In the genomic region with DNA sequence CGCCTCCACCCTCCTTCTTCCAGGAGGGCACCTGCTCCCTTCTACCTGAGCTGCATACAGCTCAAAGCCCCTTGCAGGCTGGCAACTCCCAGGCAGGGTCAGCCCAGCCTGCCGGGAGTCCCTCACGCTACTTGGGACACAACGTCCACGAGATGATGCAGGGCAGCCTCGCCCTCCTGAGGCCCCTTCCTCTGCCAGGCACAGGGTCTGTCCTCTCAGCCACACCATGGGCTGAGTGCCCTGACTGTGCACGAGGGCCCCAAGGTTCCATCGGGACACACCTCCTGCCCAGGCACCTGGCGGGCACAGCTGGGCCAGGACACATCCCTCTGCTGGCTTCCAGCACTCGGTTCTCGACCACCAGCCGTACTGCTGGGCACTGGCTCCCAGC, we compare ENCODE assay signal across 26 cellular contexts.
"Had no signal": no experiment of that assay in that cellular context is flagged by ENCODE, and none has a peak within 500 bp of the region (broad histone marks: within the 10 kb centered on the region; RNA-seq: fewer than 3 reads in every experiment).

No MANE protein-coding gene starts in this region.

- DNase-seq: activated CD4-positive, alpha-beta T cell treated with anti-CD3 and anti-CD28 coated beads for 36 hours; activated CD4-positive, CD25-positive, alpha-beta regulatory T cell; activated CD8-positive, alpha-beta T cell treated with anti-CD3 and anti-CD28 coated beads, Interleukin-2, amount 10 ng/mL, durations not matched to agents 7 days and 5 days; activated effector memory CD4-positive, alpha-beta T cell treated with anti-CD3 and anti-CD28 coated beads, Interleukin-2, amount 50 U/mL, for 16 hours; activated naive CD4-positive, alpha-beta T cell treated with anti-CD3 and anti-CD28 coated beads for 36 hours; activated naive CD8-positive, alpha-beta T cell treated with anti-CD3 and anti-CD28 coated beads for 36 hours; activated T-cell treated with anti-CD3 and anti-CD28 coated beads for 4 hours; adrenal gland; aorta; body of pancreas; effector CD4-positive, alpha-beta T cell; foreskin keratinocyte; left ventricle myocardium inferior; mucosa of descending colon; stimulated activated CD4-positive, alpha-beta T cell treated with anti-CD3 and anti-CD28 coated beads, Interleukin-15, amount 100 ng/mL, for 24 hours; stimulated activated CD4-positive, alpha-beta T cell treated with anti-CD3 and anti-CD28 coated beads, Interleukin-2, amount 100 ng/mL, for 24 hours; stimulated activated naive CD4-positive, alpha-beta T cell treated with Interleukin-2 at 50 U/mL for 16 hours; T-helper 1 cell had no signal

- H3K4me3 Mint-ChIP-seq: activated CD4-positive, alpha-beta T cell treated with anti-CD3 and anti-CD28 coated beads for 36 hours; activated CD8-positive, alpha-beta T cell treated with anti-CD3 and anti-CD28 coated beads, Interleukin-2, amount 10 ng/mL, durations not matched to agents 7 days and 5 days; activated naive CD4-positive, alpha-beta T cell treated with anti-CD3 and anti-CD28 coated beads for 36 hours; activated naive CD8-positive, alpha-beta T cell treated with anti-CD3 and anti-CD28 coated beads for 36 hours; activated T-helper 1 cell treated with anti-CD3 and anti-CD28 coated beads, Interleukin-12 subunit alpha, Interleukin-12 subunit beta, Interleukin-2, Interleukin-4 antibody, amounts not matched to agents 30 ng/mL and 10 ng/mL and 1 ng/mL, durations not matched to agents 14 hours and 24 hours and 36 hours; dendritic cell treated with granulocyte-macrophage colony-stimulating factor and Interleukin-4, amounts not matched to agents 40 ng/mL and 50 ng/mL, for 4 days; natural killer cell treated with Interleukin-12 subunit alpha and Interleukin-12 subunit beta and Interleukin-15 and Interleukin-18, amount 100 ng/mL, for 72 hours; T-helper 2 cell treated with Interferon-gamma antibody and Interleukin-4, amounts not matched to agents 5 μg/mL and 100 μg/mL, for 36 hours had no signal

- H3K27me3 Mint-ChIP-seq: natural killer cell treated with Interleukin-12 subunit alpha and Interleukin-12 subunit beta and Interleukin-15 and Interleukin-18, amount 100 ng/mL, for 72 hours had no signal

- H3K27ac ChIP-seq: adrenal gland, body of pancreas, cardiac muscle cell, esophagus muscularis mucosa, foreskin keratinocyte, left ventricle myocardium inferior, tibial nerve had no signal

- H3K4me3 ChIP-seq: adrenal gland, body of pancreas, cardiac muscle cell, esophagus muscularis mucosa, left ventricle myocardium inferior, mucosa of descending colon, smooth muscle cell, tibial nerve had no signal

- H3K27me3 ChIP-seq: adrenal gland, body of pancreas, cardiac muscle cell had no signal

- H3K27ac Mint-ChIP-seq: activated CD4-positive, alpha-beta T cell treated with anti-CD3 and anti-CD28 coated beads for 36 hours; activated CD8-positive, alpha-beta T cell treated with anti-CD3 and anti-CD28 coated beads, Interleukin-2, amount 10 ng/mL, durations not matched to agents 7 days and 5 days; activated naive CD4-positive, alpha-beta T cell treated with anti-CD3 and anti-CD28 coated beads for 36 hours; activated naive CD8-positive, alpha-beta T cell treated with anti-CD3 and anti-CD28 coated beads for 36 hours; activated T-helper 1 cell treated with anti-CD3 and anti-CD28 coated beads, Interleukin-12 subunit alpha, Interleukin-12 subunit beta, Interleukin-2, Interleukin-4 antibody, amounts not matched to agents 30 ng/mL and 10 ng/mL and 1 ng/mL, durations not matched to agents 14 hours and 24 hours and 36 hours; T-helper 2 cell treated with Interferon-gamma antibody and Interleukin-4, amounts not matched to agents 5 μg/mL and 100 μg/mL, for 36 hours had no signal

- H3K4me2 ChIP-seq: smooth muscle cell had no signal

- H3K4me1 ChIP-seq: foreskin keratinocyte had no signal

- H3K36me3 ChIP-seq: adrenal gland, cardiac muscle cell, esophagus muscularis mucosa, left ventricle myocardium inferior had no signal

- ATAC-seq: activated CD4-positive, alpha-beta T cell treated with anti-CD3 and anti-CD28 coated beads for 36 hours; activated CD8-positive, alpha-beta T cell treated with anti-CD3 and anti-CD28 coated beads, Interleukin-2, amount 10 ng/mL, durations not matched to agents 7 days and 5 days; body of pancreas; foreskin keratinocyte had no signal
